ENCODE assay signal across 12 cellular contexts in genomic region chr15:68609618-68610017, GRCh38. TPM values are rescaled to one million over a fixed set of nuclear protein-coding genes. Genes with fewer than 3 reads are reported as not detected.
DNase-seq lines count a peak whose midpoint lies in the region; ATAC-seq and TF ChIP-seq lines count a peak whose summit lies in the region.
"Had no signal": no experiment of that assay in that cellular context is flagged by ENCODE, and none has a peak within 500 bp of the region (broad histone marks: within the 10 kb centered on the region; RNA-seq: fewer than 3 reads in every experiment).

No MANE protein-coding gene starts in this region.

- peak; percentile 77 for DNase-seq in brain pericyte (ENCODE audit: low read depth, low spot score)
- peak; percentile 76 to 82 for DNase-seq in heart right ventricle
- peak; percentile 94 for DNase-seq in posterior vena cava (ENCODE audit: low spot score)
- DNase-seq in uterus = peak; percentile 88
- no peak for DNase-seq in activated naive CD4-positive, alpha-beta T cell treated with anti-CD3 and anti-CD28 coated beads for 36 hours
- DNase-seq in D341Med (ENCODE audit: low spot score) = no peak
- no peak for DNase-seq in activated CD4-positive, alpha-beta T cell treated with anti-CD3 and anti-CD28 coated beads for 1 hour
- DNase-seq: activated CD4-positive, CD25-positive, alpha-beta regulatory T cell treated with anti-CD3 and anti-CD28 coated beads, Interleukin-2, amount 50 U/mL, for 72 hours; NCI-H2081; stimulated activated CD4-positive, alpha-beta T cell treated with anti-CD3 and anti-CD28 coated beads, Interleukin-4, amount 100 ng/mL, for 4 hours had no signal

- H3K9me3 ChIP-seq in heart right ventricle (peaks cover 0 to 6% (median 0%) of the 10 kb centered on the region in 11 donors), uterus (no peaks in the 10 kb centered on the region)

- H3K27me3 ChIP-seq in heart right ventricle = no peaks in the 10 kb centered on the region
- H3K27me3 ChIP-seq in uterus = no peaks in the 10 kb centered on the region

- intact Hi-C loops in heart right ventricle (cut with DNase I) = no loop called here
- intact Hi-C loops in posterior vena cava (cut with DNase I) = no loop called here
- intact Hi-C loops in uterus (cut with DNase I; ENCODE audit: low total_unique reads) = no loop called here
- intact Hi-C loops in activated naive CD4-positive, alpha-beta T cell treated with anti-CD3 and anti-CD28 coated beads for 36 hours (cut with micrococcal nuclease) = no loop called here

- no peaks in the 10 kb centered on the region for H3K36me3 ChIP-seq in heart right ventricle
- no peaks in the 10 kb centered on the region for H3K36me3 ChIP-seq in uterus

- H3K27ac ChIP-seq in heart right ventricle = peak overlapping the region; percentile 17 to 83 (median 71)
- H3K27ac ChIP-seq in uterus = peak overlapping the region; percentile 25 to 79

- H3K9me3 Mint-ChIP-seq in activated naive CD4-positive, alpha-beta T cell treated with anti-CD3 and anti-CD28 coated beads for 36 hours = no peaks in the 10 kb centered on the region

- H3K4me1 Mint-ChIP-seq in activated naive CD4-positive, alpha-beta T cell treated with anti-CD3 and anti-CD28 coated beads for 36 hours (ENCODE audit: low read depth) = no peaks in the 10 kb centered on the region

- CTCF ChIA-PET in activated naive CD4-positive, alpha-beta T cell treated with anti-CD3 and anti-CD28 coated beads for 36 hours (lab: Charles Lee) = no interaction called here

- no peak for TF ChIP-seq CTCF in heart right ventricle (IDR thresholded peaks at IDR 0.05)
- TF ChIP-seq CTCF in uterus (IDR thresholded peaks at IDR 0.05) = no peak

- H3K27me3 Mint-ChIP-seq in activated naive CD4-positive, alpha-beta T cell treated with anti-CD3 and anti-CD28 coated beads for 36 hours (ENCODE audit: low read depth) = no peaks in the 10 kb centered on the region
- H3K27me3 Mint-ChIP-seq: dendritic cell treated with granulocyte-macrophage colony-stimulating factor and Interleukin-4, amounts not matched to agents 40 ng/mL and 50 ng/mL, for 4 days had no signal

- H3K4me1 ChIP-seq in heart right ventricle (peaks cover 23 to 74% (median 59%) of the 10 kb centered on the region in 9 donors), uterus (peaks cover 6 to 23% of the 10 kb centered on the region in 2 donors)

- no peak overlapping the region for H3K4me3 ChIP-seq in heart right ventricle
- H3K4me3 ChIP-seq in uterus = no peak overlapping the region

- TF ChIP-seq POLR2A in uterus (IDR thresholded peaks at IDR 0.05) = no peak

- H3K36me3 Mint-ChIP-seq in activated naive CD4-positive, alpha-beta T cell treated with anti-CD3 and anti-CD28 coated beads for 36 hours (ENCODE audit: low read depth) = no peaks in the 10 kb centered on the region

- H3K27ac Mint-ChIP-seq in activated naive CD4-positive, alpha-beta T cell treated with anti-CD3 and anti-CD28 coated beads for 36 hours = no peak overlapping the region
- H3K27ac Mint-ChIP-seq: dendritic cell treated with granulocyte-macrophage colony-stimulating factor and Interleukin-4, amounts not matched to agents 40 ng/mL and 50 ng/mL, for 4 days had no signal

- no peak overlapping the region for H3K4me3 Mint-ChIP-seq in activated naive CD4-positive, alpha-beta T cell treated with anti-CD3 and anti-CD28 coated beads for 36 hours
- H3K4me3 Mint-ChIP-seq: dendritic cell treated with granulocyte-macrophage colony-stimulating factor and Interleukin-4, amounts not matched to agents 40 ng/mL and 50 ng/mL, for 4 days had no signal

- 62 to 67% methylated on average over 7 of the region's 7 CpGs for WGBS in heart right ventricle, 2 donors

- ATAC-seq in heart right ventricle = peak; percentile 41 to 90 (median 76)
- no peak for ATAC-seq in HG02981 (IDR thresholded peaks at IDR 0.05; ENCODE audit: unreplicated experiment)

RNA-seq across cellular contexts. Expression of gene CORO2B, which starts 30.8 kb away (rescaled TPM):
- total RNA-seq in heart right ventricle (1 to 10 TPM; 2.6 to 8.1 (median 4.5) TPM), posterior vena cava (10 to 100 TPM in 1 of 2 donors, 1 to 10 TPM in 1; 7.2 to 11.7 TPM), uterus (10 to 100 TPM in 1 of 4 donors, 1 to 10 TPM in 3; 1.3 to 18.2 (median 7.0) TPM)
- polyA plus RNA-seq in heart right ventricle = 1 to 10 TPM; 7.1 to 7.6 TPM
- not detected for total RNA-seq in activated naive CD4-positive, alpha-beta T cell treated with anti-CD3 and anti-CD28 coated beads for 36 hours

Comparison
In these comparisons a context has a peak if more than half of its experiments do, and no peak if none do; other contexts are left out.
1. DNase-seq: peak in brain pericyte (single experiment), heart right ventricle (2 of 2), posterior vena cava (single experiment) and uterus (2 of 2); none in activated naive CD4-positive, alpha-beta T cell treated with anti-CD3 and anti-CD28 coated beads for 36 hours (single experiment), D341Med (single experiment) and activated CD4-positive, alpha-beta T cell treated with anti-CD3 and anti-CD28 coated beads for 1 hour (single experiment).